Comparison of ENCODE assay signal across 8 cellular contexts in the genomic region with DNA sequence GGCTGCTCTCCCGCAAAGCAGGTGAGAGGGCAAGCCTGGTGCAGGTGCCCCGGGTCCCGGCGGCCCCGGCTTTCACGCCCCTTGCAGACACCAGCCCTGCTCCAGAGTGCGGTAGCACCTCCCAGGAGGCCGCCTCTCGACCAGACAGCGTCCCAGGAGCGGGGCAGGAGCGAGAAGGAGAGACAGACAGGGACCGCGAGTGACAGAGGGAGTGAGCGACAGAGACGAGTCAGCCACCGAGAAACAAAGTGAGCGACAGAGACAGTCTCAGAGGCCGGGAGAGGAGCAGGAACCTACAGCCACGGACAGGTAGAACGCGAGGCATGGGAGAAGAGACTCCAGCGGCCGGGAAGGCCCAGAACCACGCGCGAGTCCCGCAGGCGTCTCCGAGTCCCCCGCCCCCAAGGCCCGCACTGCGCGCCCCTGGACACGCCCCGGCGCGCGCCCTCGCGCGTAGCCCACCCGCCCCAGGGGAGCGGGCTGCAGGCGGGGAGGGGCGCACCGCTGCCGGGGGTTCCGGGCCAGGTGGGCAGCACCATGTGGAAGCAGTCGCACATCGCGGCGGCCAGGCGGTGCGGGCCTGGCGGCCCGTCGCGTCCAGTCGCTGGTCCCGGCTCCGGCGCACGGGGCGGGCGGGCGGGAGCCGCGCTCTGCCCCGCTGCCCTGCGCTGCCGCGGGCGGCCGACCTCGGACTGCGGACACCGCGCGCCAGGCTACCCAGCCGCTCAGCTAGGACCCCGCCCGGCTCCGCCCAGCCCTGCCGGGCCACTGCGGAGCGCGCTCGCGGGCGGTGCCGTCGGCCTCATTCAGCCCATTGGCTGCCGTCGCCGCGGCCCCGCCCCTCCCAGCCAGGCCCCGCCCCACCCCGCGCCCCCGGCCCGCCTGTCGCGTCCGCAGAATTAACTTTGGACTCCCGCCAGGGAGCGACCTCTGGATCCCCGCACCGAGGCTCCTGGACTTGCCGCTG. TPM values are rescaled to one million over a fixed set of nuclear protein-coding genes. Genes with fewer than 3 reads are reported as not detected.
DNase-seq lines count a peak whose midpoint lies in the region; ATAC-seq and TF ChIP-seq lines count a peak whose summit lies in the region.

Gene AHNAK2 (minus strand): TSS at position 694 of the 967 bp plus-strand sequence. CDS start 137 bp downstream, at position 557.

- H3K9me3 ChIP-seq in Peyer's patch, result no peaks in the 10 kb centered on the region
- H3K9me3 ChIP-seq in gastroesophageal sphincter, result no peaks in the 10 kb centered on the region
- H3K9me3 ChIP-seq in neural progenitor cell (ENCODE audit: low read depth), result no peaks in the 10 kb centered on the region
- no peaks in the 10 kb centered on the region for H3K9me3 ChIP-seq in upper lobe of left lung

- peaks cover 8% of the 10 kb centered on the region for H3K4me1 Mint-ChIP-seq in activated naive CD4-positive, alpha-beta T cell treated with anti-CD3 and anti-CD28 coated beads, Interleukin-2, amount 10 ng/mL, durations not matched to agents 7 days and 5 days
- H3K4me1 Mint-ChIP-seq in neural progenitor cell, result peaks cover 24% of the 10 kb centered on the region

- no peak within 1 kb of the TSS for H3K9ac ChIP-seq in neural progenitor cell

- peaks cover 28% of the 10 kb centered on the region for H4K20me1 ChIP-seq in neural progenitor cell (ENCODE audit: low read depth)

- no peaks in the 10 kb centered on the region for H3K36me3 Mint-ChIP-seq in activated naive CD4-positive, alpha-beta T cell treated with anti-CD3 and anti-CD28 coated beads, Interleukin-2, amount 10 ng/mL, durations not matched to agents 7 days and 5 days
- H3K36me3 Mint-ChIP-seq in neural progenitor cell, result no peaks in the 10 kb centered on the region

- H3K79me2 ChIP-seq in neural progenitor cell (ENCODE audit: low read depth), result no peaks in the 10 kb centered on the region

- WGBS in gastroesophageal sphincter (ENCODE audit: low coverage in 1 of 2), 2 donors, result 0 to 9% methylated on average over 7 to 11 of the region's 111 CpGs
- 8 to 10% methylated on average over 21 to 50 of the region's 111 CpGs for WGBS in upper lobe of left lung, 2 donors

- peak within 1 kb of the TSS; percentile 97 for H3K4me2 ChIP-seq in neural progenitor cell

- peak within 1 kb of the TSS; percentile 19 to 67 (median 51) for H3K4me3 ChIP-seq in Peyer's patch
- peak within 1 kb of the TSS; percentile 52 to 72 for H3K4me3 ChIP-seq in gastroesophageal sphincter
- peak within 1 kb of the TSS; percentile 59 for H3K4me3 ChIP-seq in neural progenitor cell
- peak within 1 kb of the TSS; percentile 38 to 60 (median 52) for H3K4me3 ChIP-seq in upper lobe of left lung

- TF ChIP-seq POLR2A in Peyer's patch (IDR thresholded peaks at IDR 0.05) (no peak), gastroesophageal sphincter (IDR thresholded peaks at IDR 0.05) (peak in 1 of 2 donors; percentile 33), upper lobe of left lung (IDR thresholded peaks at IDR 0.05) (peak in 1 of 4 donors; percentile 49)

- peak within 1 kb of the TSS; percentile 33 for H3K27ac Mint-ChIP-seq in activated naive CD4-positive, alpha-beta T cell treated with anti-CD3 and anti-CD28 coated beads, Interleukin-2, amount 10 ng/mL, durations not matched to agents 7 days and 5 days
- H3K27ac Mint-ChIP-seq in neural progenitor cell, result no peak within 1 kb of the TSS

- no peaks in the 10 kb centered on the region for H3K9me3 Mint-ChIP-seq in activated naive CD4-positive, alpha-beta T cell treated with anti-CD3 and anti-CD28 coated beads, Interleukin-2, amount 10 ng/mL, durations not matched to agents 7 days and 5 days
- no peaks in the 10 kb centered on the region for H3K9me3 Mint-ChIP-seq in neural progenitor cell

- no peaks in the 10 kb centered on the region for H3K27me3 ChIP-seq in Peyer's patch
- no peaks in the 10 kb centered on the region for H3K27me3 ChIP-seq in gastroesophageal sphincter
- peaks cover 55% of the 10 kb centered on the region for H3K27me3 ChIP-seq in neural progenitor cell
- H3K27me3 ChIP-seq in upper lobe of left lung, result peaks cover 0 to 12% (median 6%) of the 10 kb centered on the region in 4 donors

- peaks cover 80% of the 10 kb centered on the region for H3K27me3 Mint-ChIP-seq in activated naive CD4-positive, alpha-beta T cell treated with anti-CD3 and anti-CD28 coated beads, Interleukin-2, amount 10 ng/mL, durations not matched to agents 7 days and 5 days
- peaks cover 26% of the 10 kb centered on the region for H3K27me3 Mint-ChIP-seq in neural progenitor cell (ENCODE audit: insufficient read depth, low read depth)

- TF ChIP-seq EP300 in gastroesophageal sphincter (IDR thresholded peaks at IDR 0.05) (no peak), upper lobe of left lung (IDR thresholded peaks at IDR 0.05) (no peak)

- H3F3A ChIP-seq in neural progenitor cell (ENCODE audit: low read depth), result no peaks in the 10 kb centered on the region

- H3K27ac ChIP-seq in Peyer's patch, result peak within 1 kb of the TSS in 1 of 4 donors; percentile 0
- H3K27ac ChIP-seq in gastroesophageal sphincter, result peak within 1 kb of the TSS; percentile 5 to 98 (median 95)
- no peak within 1 kb of the TSS for H3K27ac ChIP-seq in neural progenitor cell
- H3K27ac ChIP-seq in upper lobe of left lung, result no peak within 1 kb of the TSS

- ATAC-seq in HG02759 (IDR thresholded peaks at IDR 0.05; ENCODE audit: unreplicated experiment) (peak; percentile 58), gastroesophageal sphincter (peak; percentile 78), upper lobe of left lung (ENCODE audit: low FRiP score in 2 of 2) (peak in 1 of 2 donors; percentile 83), HG03196 (IDR thresholded peaks at IDR 0.05; ENCODE audit: unreplicated experiment) (no peak)

- DNase-seq in AG08396 (ENCODE audit: low spot score) (peak; percentile 89), Peyer's patch (peak in 2 of 3 donors; percentile 77 to 87), neural progenitor cell (ENCODE audit: low spot score) (peak; percentile 96), upper lobe of left lung (peak; percentile 82 to 95)
- peak; percentile 74 for DNase-seq in activated naive CD4-positive, alpha-beta T cell treated with anti-CD3 and anti-CD28 coated beads, Interleukin-2, amount 10 ng/mL, durations not matched to agents 7 days and 5 days

- CTCF ChIA-PET in activated naive CD4-positive, alpha-beta T cell treated with anti-CD3 and anti-CD28 coated beads, Interleukin-2, amount 10 ng/mL, durations not matched to agents 7 days and 5 days (lab: Charles Lee), result interaction anchor here (1.4 kb wide), 1 partner anchor 68 kb away, joined by 6 read pairs; no protein-coding TSS in a partner anchor

- H3K4me1 ChIP-seq in Peyer's patch (peaks cover 1 to 51% (median 17%) of the 10 kb centered on the region in 4 donors), gastroesophageal sphincter (peaks cover 4 to 82% (median 51%) of the 10 kb centered on the region in 3 donors), neural progenitor cell (peaks cover 19% of the 10 kb centered on the region), upper lobe of left lung (peaks cover 54 to 66% (median 58%) of the 10 kb centered on the region in 4 donors)

- no peaks in the 10 kb centered on the region for H3K36me3 ChIP-seq in Peyer's patch
- H3K36me3 ChIP-seq in gastroesophageal sphincter, result no peaks in the 10 kb centered on the region
- H3K36me3 ChIP-seq in neural progenitor cell, result no peaks in the 10 kb centered on the region
- H3K36me3 ChIP-seq in upper lobe of left lung, result no peaks in the 10 kb centered on the region

- H3K4me3 Mint-ChIP-seq in activated naive CD4-positive, alpha-beta T cell treated with anti-CD3 and anti-CD28 coated beads, Interleukin-2, amount 10 ng/mL, durations not matched to agents 7 days and 5 days, result peak within 1 kb of the TSS; percentile 61
- H3K4me3 Mint-ChIP-seq in neural progenitor cell, result peak within 1 kb of the TSS; percentile 89

- no peak for TF ChIP-seq CTCF in Peyer's patch (IDR thresholded peaks at IDR 0.05)
- no peak for TF ChIP-seq CTCF in gastroesophageal sphincter (IDR thresholded peaks at IDR 0.05)
- TF ChIP-seq CTCF in neural progenitor cell (IDR thresholded peaks at IDR 0.05), result no peak
- no peak for TF ChIP-seq CTCF in upper lobe of left lung (IDR thresholded peaks at IDR 0.05)

- H2AFZ ChIP-seq in neural progenitor cell (replicated peaks), result peak within 1 kb of the TSS; percentile 76

RNA-seq across cellular contexts. Expression of gene AHNAK2, which starts in this region (rescaled TPM):
- total RNA-seq in Peyer's patch, result 10 to 100 TPM in 3 of 4 donors, 1 to 10 TPM in 1; 3.2 to 19.0 (median 10.7) TPM
- total RNA-seq in gastroesophageal sphincter, result 100 to 1,000 TPM; 105 to 529 (median 239) TPM
- total RNA-seq in neural progenitor cell (ENCODE audit: low replicate concordance), result 0.77 and 1.3 TPM in 2 replicates
- 10 to 100 TPM in 4 of 6 donors, 1 to 10 TPM in 2; 4.3 to 48.0 (median 12.9) TPM for total RNA-seq in upper lobe of left lung

Comparison
In these comparisons a context has a peak if more than half of its experiments do, and no peak if none do; other contexts are left out.
1. H3K27ac ChIP-seq: peak in gastroesophageal sphincter (4 of 4); none in neural progenitor cell (single experiment) and upper lobe of left lung (0 of 4).
2. Peak in every context shown above with its lines, with median percentiles within 50 percentile points of each other: DNase-seq and H3K4me3 ChIP-seq.